ENCODE assay signal across 1 cellular context in genomic region chr20:50929299-50930138, GRCh38.
TF ChIP-seq lines count a peak whose summit lies in the region.

No MANE protein-coding gene starts in this region.

TF ChIP-seq in K562, 482 proteins besides CTCF, POLR2A, EP300 and RAD21 (continued from another document and continues in another):
- no peak for TF ChIP-seq SFPQ (IDR thresholded peaks at IDR 0.05; ENCODE audit: low read depth, low read length)
- TF ChIP-seq ZNF140 (CRISPR knock-in tag; IDR thresholded peaks at IDR 0.05): no peak
- TF ChIP-seq ZKSCAN1 (IDR thresholded peaks at IDR 0.05; ENCODE audit: low read depth, low read length): peak; percentile 81
- TF ChIP-seq DDX20 (tag; IDR thresholded peaks at IDR 0.05; ENCODE audit: low read depth): no peak
- no peak for TF ChIP-seq ZNF586 (CRISPR knock-in tag; conservative IDR thresholded peaks at IDR 0.05)
- peak; percentile 61 for TF ChIP-seq TAF1 (IDR thresholded peaks at IDR 0.05; ENCODE audit: control insufficient read depth, extremely low read depth, insufficient read depth, low read length, severe bottlenecking)
- TF ChIP-seq ZNF644 (tag; IDR thresholded peaks at IDR 0.05; ENCODE audit: low read depth): no peak
- no peak for TF ChIP-seq RFX1 (IDR thresholded peaks at IDR 0.05)
- no peak for TF ChIP-seq SLC30A9 (CRISPR knock-in tag; IDR thresholded peaks at IDR 0.05)
- no peak for TF ChIP-seq FOXK1 (CRISPR knock-in tag; IDR thresholded peaks at IDR 0.05; ENCODE audit: borderline replicate concordance)
- peak; percentile 49; the same call in 1 of the 2 replicates for TF ChIP-seq NFATC3 (IDR thresholded peaks at IDR 0.05)
- TF ChIP-seq ZNF398 (CRISPR knock-in tag; IDR thresholded peaks at IDR 0.05): no peak
- no peak for TF ChIP-seq ZNF324 (CRISPR knock-in tag; IDR thresholded peaks at IDR 0.05)
- no peak; the same call in 1 of the 2 replicates for TF ChIP-seq CBFA2T2 (conservative IDR thresholded peaks at IDR 0.05)
- TF ChIP-seq EP400 (IDR thresholded peaks at IDR 0.05): peak; percentile 83
- TF ChIP-seq E2F5 (CRISPR knock-in tag; IDR thresholded peaks at IDR 0.05): no peak
- TF ChIP-seq ZNF354B (CRISPR knock-in tag; IDR thresholded peaks at IDR 0.05): no peak
- peak; percentile 65 to 66 for TF ChIP-seq AFF1 (IDR thresholded peaks at IDR 0.05; ENCODE audit: low read depth in 1 of 2, partially characterized antibody in 2 of 2)
- TF ChIP-seq ZBTB8A (IDR thresholded peaks at IDR 0.05; ENCODE audit: partially characterized antibody): no peak
- peak in 2 of 3 experiments; percentile 76 to 84 for TF ChIP-seq YY1 (IDR thresholded peaks at IDR 0.05; ENCODE audit: borderline replicate concordance in 1 of 3, control insufficient read depth in 1 of 3, extremely low read depth in 1 of 3, insufficient read depth in 3 of 3, insufficient read length in 1 of 3, insufficient replicate concordance in 2 of 3, low read depth in 1 of 3, low read length in 2 of 3)
- TF ChIP-seq ZC3H11A (IDR thresholded peaks at IDR 0.05; ENCODE audit: low read depth, low read length): no peak; the same call in 1 of the 2 replicates
- TF ChIP-seq LARP7 (IDR thresholded peaks at IDR 0.05): 0 out of 2 replicates have a peak, but pooled peaks have one; percentile 44
- TF ChIP-seq ZNF232 (CRISPR knock-in tag; IDR thresholded peaks at IDR 0.05): no peak
- TF ChIP-seq HNRNPH1 (optimal IDR thresholded peaks at IDR 0.05; ENCODE audit: low read depth, low read length): no peak
- TF ChIP-seq CBX8 (IDR thresholded peaks at IDR 0.05; ENCODE audit: borderline replicate concordance, extremely low read depth, low read depth, low read length, poor library complexity, severe bottlenecking): no peak
- TF ChIP-seq NFE2 (IDR thresholded peaks at IDR 0.05; ENCODE audit: low read depth): peak; percentile 41
- TF ChIP-seq PBX2 (CRISPR knock-in tag; IDR thresholded peaks at IDR 0.05; ENCODE audit: low read depth): no peak
- 0 out of 2 replicates have a peak, but pooled peaks have one; percentile 6 for TF ChIP-seq PBX2 (tag; conservative IDR thresholded peaks at IDR 0.05; ENCODE audit: low read depth)
- TF ChIP-seq ZNF436 (CRISPR knock-in tag; IDR thresholded peaks at IDR 0.05): no peak
- peak; percentile 78 for TF ChIP-seq SP1 (CRISPR knock-in tag; IDR thresholded peaks at IDR 0.05)
- TF ChIP-seq PML (IDR thresholded peaks at IDR 0.05; ENCODE audit: low read length): no peak; the same call in 1 of the 2 replicates
- TF ChIP-seq ZNF3 (CRISPR knock-in tag; IDR thresholded peaks at IDR 0.05): no peak
- TF ChIP-seq SMAD2 (IDR thresholded peaks at IDR 0.05; ENCODE audit: low read depth, low read length): 0 out of 2 replicates have a peak, but pooled peaks have one; percentile 60
- TF ChIP-seq MYC (IDR thresholded peaks at IDR 0.05; ENCODE audit: low read depth, low read length): peak; percentile 89
- TF ChIP-seq MYC (CRISPR knock-in tag; IDR thresholded peaks at IDR 0.05; ENCODE audit: borderline replicate concordance, low read depth): no peak
- TF ChIP-seq TEAD1 (CRISPR knock-in tag; IDR thresholded peaks at IDR 0.05): peak; percentile 66 to 86
- TF ChIP-seq IRF2 (CRISPR knock-in tag; IDR thresholded peaks at IDR 0.05): no peak
- no peak for TF ChIP-seq IFI16 (CRISPR knock-in tag; IDR thresholded peaks at IDR 0.05)
- no peak for TF ChIP-seq SRSF1 (IDR thresholded peaks at IDR 0.05; ENCODE audit: low read depth, low read length)
- TF ChIP-seq TCF7 (IDR thresholded peaks at IDR 0.05; ENCODE audit: borderline replicate concordance): peak; percentile 76; the same call in 1 of the 2 replicates
- no peak for TF ChIP-seq ZNF133 (CRISPR knock-in tag; IDR thresholded peaks at IDR 0.05)
- TF ChIP-seq ZNF668 (CRISPR knock-in tag; IDR thresholded peaks at IDR 0.05): no peak
- peak; percentile 55 for TF ChIP-seq PRDM10 (IDR thresholded peaks at IDR 0.05; ENCODE audit: partially characterized antibody)
- TF ChIP-seq ZBTB11 (CRISPR knock-in tag; IDR thresholded peaks at IDR 0.05): no peak
- no peak for TF ChIP-seq ZSCAN29 (IDR thresholded peaks at IDR 0.05)
- TF ChIP-seq SRF (CRISPR knock-in tag; IDR thresholded peaks at IDR 0.05): peak in 1 of 2 experiments; percentile 73; a peak in 2 of 4 replicates
- peak; percentile 58 for TF ChIP-seq ZFP36 (IDR thresholded peaks at IDR 0.05; ENCODE audit: low read depth, low read length, partially characterized antibody)
